ENCODE assay signal across 14 cellular contexts in genomic region chr2:19235308-19235707, GRCh38.
DNase-seq lines count a peak whose midpoint lies in the region; ATAC-seq, FAIRE-seq and TF ChIP-seq lines count a peak whose summit lies in the region.
"Had no signal": no experiment of that assay in that cellular context is flagged by ENCODE, and none has a peak within 500 bp of the region (broad histone marks: within the 10 kb centered on the region; RNA-seq: fewer than 3 reads in every experiment).

No MANE protein-coding gene starts in this region.

- no TSS peak for BruUV-seq in HepG2 (replicated peaks; lab: Mats Ljungman, UMichigan)

- H3K27ac ChIP-seq in HepG2 (ENCODE audit: extremely low read length, insufficient read depth, low read length) (no peak overlapping the region), esophagus muscularis mucosa (replicated peaks in 1 of 4) (peak overlapping the region in 2 of 4 donors; percentile 32 to 45)
- H3K27ac ChIP-seq: neural progenitor cell, SK-N-MC had no signal

- no peak for FAIRE-seq in HepG2 (lab: Jason Lieb, UNC)

- TF ChIP-seq EP300 in HepG2 (IDR thresholded peaks at IDR 0.05; ENCODE audit: low read depth in 2 of 2, low read length in 2 of 2) (no peak), HepG2 (CRISPR knock-in tag; IDR thresholded peaks at IDR 0.05; ENCODE audit: borderline replicate concordance) (no peak), esophagus muscularis mucosa (IDR thresholded peaks at IDR 0.05) (no peak)

- CTCF ChIA-PET in AG04449 (lab: Yijun Ruan, JAX) (interaction anchor here (1.3 kb wide), 1 partner anchor 715 kb away, joined by 3 read pairs; no protein-coding TSS in a partner anchor), HepG2 (lab: Yijun Ruan, JAX; ENCODE audit: low intra/inter-chr PET ratio, low total read pairs) (no interaction called here)

- H3K36me3 ChIP-seq in HepG2 (replicated peaks in 1 of 2; ENCODE audit: control insufficient read depth in 1 of 2, insufficient read depth in 2 of 2, low read length in 2 of 2) (no peaks in the 10 kb centered on the region), esophagus muscularis mucosa (no peaks in the 10 kb centered on the region)
- H3K36me3 ChIP-seq: neural progenitor cell had no signal

- DNase-seq in AG04449 (ENCODE audit: low read depth, low spot score) (peak; percentile 49), HT1080 (ENCODE audit: low read depth) (peak; percentile 26), epidermal melanocyte (ENCODE audit: insufficient read length, low spot score) (peak; percentile 30), HepG2 (ENCODE audit: low spot score) (no peak), DMS114 treated with DMSO at 0.1 percent for 48 hours (lab: John Stamatoyannopoulos, UW; ENCODE audit: unreplicated experiment) (no peak), SW480 (ENCODE audit: low spot score) (no peak), esophagus muscularis mucosa (ENCODE audit: extremely low spot score) (no peak)
- DNase-seq: activated naive CD4-positive, alpha-beta T cell treated with anti-CD3 and anti-CD28 coated beads for 36 hours; AML-193; NCI-H1105 had no signal

- no peaks in the 10 kb centered on the region for H3K27me3 ChIP-seq in HepG2 (ENCODE audit: control insufficient read depth in 1 of 2, insufficient read depth in 2 of 2, low read length in 2 of 2)
- H3K27me3 ChIP-seq in esophagus muscularis mucosa: no peaks in the 10 kb centered on the region
- H3K27me3 ChIP-seq: neural progenitor cell had no signal

- POLR2A ChIA-PET in AG04449 (lab: Yijun Ruan, JAX) (no interaction called here), HepG2 (lab: Yijun Ruan, JAX) (no interaction called here)

- no peak for TF ChIP-seq CTCF in AG04449 (IDR thresholded peaks at IDR 0.05; ENCODE audit: insufficient read depth, low read length, missing control alignments)
- TF ChIP-seq CTCF in HepG2 (CRISPR knock-in tag; IDR thresholded peaks at IDR 0.05): no peak
- TF ChIP-seq CTCF in esophagus muscularis mucosa (IDR thresholded peaks at IDR 0.05): no peak

- no peak overlapping the region for H3K4me3 ChIP-seq in AG04449 (ENCODE audit: low read depth, low read length)
- H3K4me3 ChIP-seq in HepG2 (replicated peaks in 1 of 3; ENCODE audit: insufficient read depth in 1 of 3, low read depth in 2 of 3, low read length in 3 of 3): no peak overlapping the region
- no peak overlapping the region for H3K4me3 ChIP-seq in esophagus muscularis mucosa
- H3K4me3 ChIP-seq: neural progenitor cell, SK-N-MC, skin epidermis had no signal

- TF ChIP-seq RAD21 in HepG2 (CRISPR knock-in tag; IDR thresholded peaks at IDR 0.05): no peak

- WGBS in HepG2 (ENCODE audit: low lambda C conversion rate): 0% methylated on average over 2 of the region's 2 CpGs
- 39% methylated on average over 2 of the region's 2 CpGs for WGBS in esophagus muscularis mucosa

- no peaks in the 10 kb centered on the region for H3K9me3 ChIP-seq in HepG2 (ENCODE audit: low read length)
- H3K9me3 ChIP-seq in esophagus muscularis mucosa: no peaks in the 10 kb centered on the region

- H2AFZ ChIP-seq in HepG2 (ENCODE audit: low read length): no peak overlapping the region
- H2AFZ ChIP-seq: neural progenitor cell had no signal

- no peaks in the 10 kb centered on the region for H4K20me1 ChIP-seq in HepG2 (ENCODE audit: insufficient read depth, low read length)

- intact Hi-C loops in HepG2 (cut with micrococcal nuclease; ENCODE audit: unreplicated experiment): no loop called here
- intact Hi-C loops in esophagus muscularis mucosa (cut with DNase I): no loop called here

- no peak for TF ChIP-seq POLR2A in HepG2 (IDR thresholded peaks at IDR 0.05; ENCODE audit: insufficient read depth in 1 of 2, low read depth in 2 of 2, low read length in 2 of 2)
- no peak for TF ChIP-seq POLR2A in esophagus muscularis mucosa (IDR thresholded peaks at IDR 0.05; ENCODE audit: low read depth)

- in situ Hi-C loops in HepG2 (cut with HindIII; ENCODE audit: extremely low pct_ligation_motif_present, low pct_unique_long_range_greater_than_20kb): no loop called here

- no peak overlapping the region for H3K9ac ChIP-seq in HepG2 (ENCODE audit: insufficient read depth, low read depth, low read length)
- H3K9ac ChIP-seq: neural progenitor cell had no signal

- ATAC-seq in HepG2: no peak
- no peak for ATAC-seq in HG03139 (IDR thresholded peaks at IDR 0.05; ENCODE audit: unreplicated experiment)

- H3K4me2 ChIP-seq in HepG2 (ENCODE audit: low read depth, low read length): no peak overlapping the region
- H3K4me2 ChIP-seq: neural progenitor cell had no signal

- H3K79me2 ChIP-seq in HepG2 (ENCODE audit: insufficient read depth, low read length): no peaks in the 10 kb centered on the region

- H3K4me1 ChIP-seq in HepG2 (ENCODE audit: insufficient read depth, low read length): peaks cover 8% of the 10 kb centered on the region; the same call in 1 of the 2 replicates
- H3K4me1 ChIP-seq in esophagus muscularis mucosa: peaks cover 0 to 32% (median 28%) of the 10 kb centered on the region in 4 donors

TF ChIP-seq in HepG2, 621 proteins besides CTCF, POLR2A, EP300 and RAD21:
- TF ChIP-seq CEBPB (IDR thresholded peaks at IDR 0.05; ENCODE audit: borderline replicate concordance, low read depth, low read length) (peak; percentile 57), ZNF83 (CRISPR knock-in tag; IDR thresholded peaks at IDR 0.05; ENCODE audit: borderline replicate concordance) (no peak), ATF7 (IDR thresholded peaks at IDR 0.05) (0 out of 2 replicates have a peak, but pooled peaks have one; percentile 7), ATF7 (CRISPR knock-in tag; IDR thresholded peaks at IDR 0.05) (no peak)

Comparison
In these comparisons a context has a peak if more than half of its experiments do, and no peak if none do; other contexts are left out.
1. DNase-seq: peak in AG04449 (single experiment), HT1080 (single experiment) and epidermal melanocyte (single experiment); none in HepG2 (single experiment), DMS114 treated with DMSO at 0.1 percent for 48 hours (single experiment), SW480 (single experiment) and esophagus muscularis mucosa (single experiment).